Comparison of ENCODE assay signal across 8 cellular contexts in the genomic region with DNA sequence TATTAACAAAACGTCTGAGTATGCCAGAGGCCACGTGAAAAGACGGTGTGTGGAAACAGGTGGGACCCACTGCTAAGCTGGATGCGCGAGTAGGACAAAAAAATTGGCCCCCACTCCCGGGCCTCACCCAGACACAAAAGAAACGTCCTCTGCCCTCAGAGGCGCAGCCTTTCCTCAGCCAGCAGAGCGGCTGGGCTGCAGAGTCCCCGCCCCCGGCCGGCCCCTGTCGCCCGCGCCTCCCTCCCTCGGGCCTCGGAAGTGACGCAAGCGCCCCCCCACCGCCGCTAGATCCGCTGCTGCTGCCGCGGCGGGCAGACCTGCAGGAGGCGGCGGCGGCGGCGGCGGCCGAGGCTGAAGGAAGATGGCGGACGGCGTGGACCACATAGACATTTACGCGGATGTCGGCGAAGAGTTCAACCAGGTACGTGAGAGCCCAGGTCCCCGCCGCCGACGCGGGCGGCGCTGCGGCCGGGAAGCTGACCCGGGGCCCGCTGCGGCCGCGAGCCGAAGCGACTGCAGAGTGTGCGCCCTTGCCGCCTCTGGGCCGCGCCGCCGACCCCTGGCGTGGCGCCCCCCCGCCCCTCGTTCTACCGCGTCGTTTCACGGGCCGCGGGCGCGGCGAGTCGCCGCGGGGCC. TPM values are rescaled to one million over a fixed set of nuclear protein-coding genes. Genes with fewer than 3 reads are reported as not detected.
DNase-seq lines count a peak whose midpoint lies in the region; ATAC-seq, FAIRE-seq and TF ChIP-seq lines count a peak whose summit lies in the region.

A gene with protein sequence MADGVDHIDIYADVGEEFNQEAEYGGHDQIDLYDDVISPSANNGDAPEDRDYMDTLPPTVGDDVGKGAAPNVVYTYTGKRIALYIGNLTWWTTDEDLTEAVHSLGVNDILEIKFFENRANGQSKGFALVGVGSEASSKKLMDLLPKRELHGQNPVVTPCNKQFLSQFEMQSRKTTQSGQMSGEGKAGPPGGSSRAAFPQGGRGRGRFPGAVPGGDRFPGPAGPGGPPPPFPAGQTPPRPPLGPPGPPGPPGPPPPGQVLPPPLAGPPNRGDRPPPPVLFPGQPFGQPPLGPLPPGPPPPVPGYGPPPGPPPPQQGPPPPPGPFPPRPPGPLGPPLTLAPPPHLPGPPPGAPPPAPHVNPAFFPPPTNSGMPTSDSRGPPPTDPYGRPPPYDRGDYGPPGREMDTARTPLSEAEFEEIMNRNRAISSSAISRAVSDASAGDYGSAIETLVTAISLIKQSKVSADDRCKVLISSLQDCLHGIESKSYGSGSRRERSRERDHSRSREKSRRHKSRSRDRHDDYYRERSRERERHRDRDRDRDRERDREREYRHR (plus strand): TSS at position 284 of the 636 bp plus-strand sequence. CDS start 78 bp downstream, at position 362.

- TF ChIP-seq POLR2A in GM12891 (IDR thresholded peaks at IDR 0.05; ENCODE audit: low read depth, low read length): peak; percentile 66
- peak; percentile 85 to 98 for TF ChIP-seq POLR2A in thyroid gland (IDR thresholded peaks at IDR 0.05)

- ATAC-seq in HG02798 (IDR thresholded peaks at IDR 0.05; ENCODE audit: poor library complexity, unreplicated experiment): peak; percentile 96
- ATAC-seq in Right ventricle myocardium inferior: peak; percentile 100
- ATAC-seq in pancreas: peak; percentile 98 to 99 (median 98)

- peak; percentile 79 for DNase-seq in GM12891 (ENCODE audit: insufficient read length, low spot score)
- peak; percentile 81 for DNase-seq in NCI-H1417 treated with DMSO at 0.1 percent for 48 hours (lab: John Stamatoyannopoulos, UW)
- peak; percentile 64 to 90 for DNase-seq in SW 1271 (lab: John Stamatoyannopoulos, UW)
- DNase-seq in activated naive CD8-positive, alpha-beta T cell treated with anti-CD3 and anti-CD28 coated beads, Interleukin-2, amount 50 U/mL, for 16 hours (ENCODE audit: low read depth, low spot score): peak; percentile 91
- DNase-seq in Right ventricle myocardium inferior (ENCODE audit: missing footprints): peak; percentile 98
- DNase-seq in pancreas: peak; percentile 95 to 98 (median 97)
- peak; percentile 94 to 96 for DNase-seq in thyroid gland

- peak; percentile 93 for FAIRE-seq in GM12891 (lab: Jason Lieb, UNC)
- no peak for FAIRE-seq in pancreas (lab: Jason Lieb, UNC)

- H3K4me1 ChIP-seq in pancreas: peaks cover 6 to 26% (median 22%) of the 10 kb centered on the region in 3 donors
- peaks cover 21 to 25% of the 10 kb centered on the region in 2 donors for H3K4me1 ChIP-seq in thyroid gland

- intact Hi-C loops in Right ventricle myocardium inferior (cut with DNase I): no loop called here
- intact Hi-C loops in pancreas (cut with DNase I): no loop called here
- intact Hi-C loops in thyroid gland (cut with DNase I): no loop called here

- no peak for TF ChIP-seq CTCF in pancreas (IDR thresholded peaks at IDR 0.05)
- peak in 2 of 6 experiments; percentile 9 to 14 for TF ChIP-seq CTCF in thyroid gland (IDR thresholded peaks at IDR 0.05)

- peak within 1 kb of the TSS; percentile 60 to 96 (median 83) for H3K4me3 ChIP-seq in pancreas
- H3K4me3 ChIP-seq in thyroid gland (replicated peaks in 1 of 3): peak within 1 kb of the TSS; percentile 50 to 71 (median 57)

- H3K9me3 ChIP-seq in pancreas (no peaks in the 10 kb centered on the region), thyroid gland (no peaks in the 10 kb centered on the region)

- H3K27me3 ChIP-seq in pancreas (no peaks in the 10 kb centered on the region), thyroid gland (no peaks in the 10 kb centered on the region)

- H3K27ac ChIP-seq in pancreas: peak within 1 kb of the TSS; percentile 82 to 95 (median 90)
- H3K27ac ChIP-seq in thyroid gland: peak within 1 kb of the TSS; percentile 79 to 84 (median 83)

- H3K36me3 ChIP-seq in pancreas (no peaks in the 10 kb centered on the region), thyroid gland (no peaks in the 10 kb centered on the region)

- 0% methylated on average over 68 to 78 of the region's 78 CpGs for WGBS in pancreas, 2 donors
- 0% methylated on average over 8 to 12 of the region's 78 CpGs for WGBS in thyroid gland, 2 donors

TF ChIP-seq in GM12891, 5 proteins besides CTCF, POLR2A, EP300 and RAD21:
- TF ChIP-seq PAX5 (IDR thresholded peaks at IDR 0.05; ENCODE audit: insufficient read depth, low read length, severe bottlenecking): no peak
- TF ChIP-seq POLR2AphosphoS5 (IDR thresholded peaks at IDR 0.05; ENCODE audit: low read depth, low read length): peak; percentile 66; the same call in 1 of the 2 replicates
- TF ChIP-seq POU2F2 (IDR thresholded peaks at IDR 0.05; ENCODE audit: low read depth, low read length): no peak
- no peak for TF ChIP-seq SPI1 (IDR thresholded peaks at IDR 0.05; ENCODE audit: low read depth, low read length)

RNA-seq across cellular contexts. Expression of the gene that starts here (rescaled TPM):
- polyA plus RNA-seq in GM12891 (2012; ENCODE audit: low read depth, missing spikeins): 67.5 TPM
- total RNA-seq in Right ventricle myocardium inferior (29.3 TPM), pancreas (10 to 100 TPM; 20.4 to 34.2 (median 28.8) TPM), thyroid gland (10 to 100 TPM; 49.1 to 75.8 (median 53.1) TPM)
- polyA plus RNA-seq in pancreas: 10 to 100 TPM; 14.1 to 17.8 TPM

Comparison
In these comparisons a context has a peak if more than half of its experiments do, and no peak if none do; other contexts are left out.
1. Peak in every context shown above with its lines: DNase-seq, ATAC-seq, H3K4me3 ChIP-seq and H3K27ac ChIP-seq.